In genomic region chr20:17854307-17854903, GRCh38 we compare ENCODE assay signal across 10 cellular contexts.
A peak's percentile ranks its signal among the peaks of the same experiment; 100 is the strongest.
DNase-seq lines count a peak whose midpoint lies in the region; ATAC-seq and TF ChIP-seq lines count a peak whose summit lies in the region.
"Had no signal": no experiment of that assay in that cellular context is flagged by ENCODE, and none has a peak within 500 bp of the region (broad histone marks: within the 10 kb centered on the region; RNA-seq: fewer than 3 reads in every experiment).

No MANE protein-coding gene starts in this region.

- no peaks in the 10 kb centered on the region for H3K27me3 ChIP-seq in Loucy (ENCODE audit: insufficient read depth, low read length, poor library complexity, severe bottlenecking)
- H3K27me3 ChIP-seq in brain microvascular endothelial cell (replicated peaks): no peaks in the 10 kb centered on the region
- H3K27me3 ChIP-seq: SJCRH30 had no signal

- TF ChIP-seq CTCF in Loucy (conservative IDR thresholded peaks at IDR 0.05; ENCODE audit: low read length) (no peak), brain microvascular endothelial cell (IDR thresholded peaks at IDR 0.05; ENCODE audit: low read depth, low read length, missing control alignments) (no peak)

- no peaks in the 10 kb centered on the region for H3K9me3 ChIP-seq in Loucy (ENCODE audit: insufficient read depth, low read depth, low read length)
- H3K9me3 ChIP-seq: SJCRH30 had no signal

- peak overlapping the region; percentile 50; the same call in 1 of the 2 replicates for H2AFZ ChIP-seq in Loucy (ENCODE audit: low read length)

- no peaks in the 10 kb centered on the region for H4K20me1 ChIP-seq in Loucy (ENCODE audit: insufficient read depth, low read length, poor library complexity, severe bottlenecking)

- H3K4me1 ChIP-seq in Loucy (ENCODE audit: insufficient read depth, low read length, poor library complexity, severe bottlenecking): no peaks in the 10 kb centered on the region
- H3K4me1 ChIP-seq: SJCRH30 had no signal

- H3K9ac ChIP-seq in Loucy (ENCODE audit: low read depth, low read length, poor library complexity, severe bottlenecking): no peak overlapping the region

- no peaks in the 10 kb centered on the region for H3F3A ChIP-seq in Loucy (ENCODE audit: low read depth)

- H3K27ac ChIP-seq in brain microvascular endothelial cell: no peak overlapping the region
- H3K27ac ChIP-seq: epithelial cell of prostate, SJCRH30 had no signal

- H3K9me2 ChIP-seq in Loucy (replicated peaks; ENCODE audit: low read depth, low read length): no peaks in the 10 kb centered on the region

- no peaks in the 10 kb centered on the region for H3K36me3 ChIP-seq in Loucy (ENCODE audit: insufficient read depth, low read length)
- no peaks in the 10 kb centered on the region for H3K36me3 ChIP-seq in brain microvascular endothelial cell (replicated peaks)
- H3K36me3 ChIP-seq: SJCRH30 had no signal

- no peak for ATAC-seq in GM18873 (IDR thresholded peaks at IDR 0.05; ENCODE audit: low FRiP score, unreplicated experiment)

- in situ Hi-C loops in brain microvascular endothelial cell (cut with HindIII; ENCODE audit: low pct_ligation_motif_present, low sequenced_read_pairs) (no loop called here), ACHN (cut with HindIII; ENCODE audit: low pct_ligation_motif_present, low pct_unique_long_range_greater_than_20kb, low sequenced_read_pairs) (no loop called here)

- H3K79me2 ChIP-seq in Loucy (ENCODE audit: insufficient read depth, low read length): no peaks in the 10 kb centered on the region

- H3K4me3 ChIP-seq in Loucy (ENCODE audit: low read length, poor library complexity, severe bottlenecking) (no peak overlapping the region), brain microvascular endothelial cell (ENCODE audit: low read depth, low read length) (no peak overlapping the region)
- H3K4me3 ChIP-seq: SJCRH30 had no signal

- DNase-seq in COLO829 (ENCODE audit: low spot score) (peak; percentile 68), brain microvascular endothelial cell (peak; percentile 46), medulla oblongata (ENCODE audit: extremely low spot score) (peak; percentile 76), ACHN (no peak), foreskin melanocyte (no peak)
- no peak for DNase-seq in activated CD4-positive, CD25-positive, alpha-beta regulatory T cell (lab: John Stamatoyannopoulos, UW)

- H3K4me2 ChIP-seq in Loucy (ENCODE audit: low read depth, low read length, poor library complexity, severe bottlenecking): no peak overlapping the region

Comparison
In these comparisons a context has a peak if more than half of its experiments do, and no peak if none do; other contexts are left out.
1. DNase-seq: peak in COLO829 (single experiment), brain microvascular endothelial cell (single experiment) and medulla oblongata (single experiment); none in activated CD4-positive, CD25-positive, alpha-beta regulatory T cell (0 of 4), ACHN (single experiment) and foreskin melanocyte (single experiment).